In genomic region chr2:26243643-26244478, GRCh38 we compare ENCODE assay signal across 8 cellular contexts. TPM values are rescaled to one million over a fixed set of nuclear protein-coding genes. Genes with fewer than 3 reads are reported as not detected.
DNase-seq lines count a peak whose midpoint lies in the region; ATAC-seq, FAIRE-seq and TF ChIP-seq lines count a peak whose summit lies in the region.

No MANE protein-coding gene starts in this region.

- H3K27me3 ChIP-seq in astrocyte (ENCODE audit: insufficient read depth, low read length): no peaks in the 10 kb centered on the region
- no peaks in the 10 kb centered on the region for H3K27me3 ChIP-seq in iPS-15b (ENCODE audit: control insufficient read depth, insufficient read depth, low read length)
- no peaks in the 10 kb centered on the region for H3K27me3 ChIP-seq in skeletal muscle tissue (ENCODE audit: control insufficient read depth in 3 of 3, insufficient read depth in 3 of 3, low read length in 3 of 3)

- no peaks in the 10 kb centered on the region for H3K27me3 Mint-ChIP-seq in astrocyte (ENCODE audit: low read depth, unreplicated experiment)

- H3K9me3 Mint-ChIP-seq in astrocyte (ENCODE audit: unreplicated experiment): no peaks in the 10 kb centered on the region

- H3K4me1 ChIP-seq in astrocyte (ENCODE audit: insufficient read depth, low read length) (peaks cover 19% of the 10 kb centered on the region), iPS-15b (ENCODE audit: control insufficient read depth, insufficient read depth, low read length) (no peaks in the 10 kb centered on the region), skeletal muscle tissue (ENCODE audit: control insufficient read depth in 3 of 3, insufficient read depth in 3 of 3, low read length in 3 of 3) (peaks cover 32 to 54% (median 43%) of the 10 kb centered on the region in 3 donors)

- H3K4me1 Mint-ChIP-seq in astrocyte (ENCODE audit: low read depth, unreplicated experiment): peaks cover 28% of the 10 kb centered on the region

- H3K9me3 ChIP-seq in astrocyte (ENCODE audit: insufficient read depth, low read depth, low read length) (no peaks in the 10 kb centered on the region), iPS-15b (ENCODE audit: control insufficient read depth, insufficient read depth, low read length) (no peaks in the 10 kb centered on the region), skeletal muscle tissue (ENCODE audit: control insufficient read depth in 3 of 3, low read length in 3 of 3) (no peaks in the 10 kb centered on the region)

- H3K9ac ChIP-seq in astrocyte (ENCODE audit: low read length) (peak overlapping the region; percentile 95), iPS-15b (ENCODE audit: low read depth, low read length) (peak overlapping the region; percentile 77), skeletal muscle tissue (ENCODE audit: low read depth in 1 of 3, low read length in 3 of 3) (peak overlapping the region; percentile 94 to 96 (median 96))

- no peaks in the 10 kb centered on the region for H3K36me3 Mint-ChIP-seq in astrocyte (ENCODE audit: low read depth, unreplicated experiment)

- peak overlapping the region; percentile 93 for H3K4me2 ChIP-seq in astrocyte (ENCODE audit: low read length)

- FAIRE-seq in astrocyte (lab: Jason Lieb, UNC): no peak

- peak overlapping the region; percentile 96 for H3K4me3 Mint-ChIP-seq in astrocyte (ENCODE audit: unreplicated experiment)

- no peak for TF ChIP-seq CTCF in astrocyte (IDR thresholded peaks at IDR 0.05; ENCODE audit: insufficient read depth, low read depth, low read length)

- H3K27ac Mint-ChIP-seq in astrocyte (ENCODE audit: unreplicated experiment): peak overlapping the region; percentile 85

- ATAC-seq in GM18499 (IDR thresholded peaks at IDR 0.05; ENCODE audit: insufficient read depth, unreplicated experiment): peak; percentile 3
- ATAC-seq in HG02943 (IDR thresholded peaks at IDR 0.05; ENCODE audit: low read depth, unreplicated experiment): peak; percentile 33

- H2AFZ ChIP-seq in astrocyte (ENCODE audit: low read depth, low read length): peak overlapping the region; percentile 91

- H3K27ac ChIP-seq in astrocyte (ENCODE audit: low read depth, low read length): peak overlapping the region; percentile 98
- H3K27ac ChIP-seq in skeletal muscle tissue (ENCODE audit: low read depth, low read length): peak overlapping the region; percentile 98

- DNase-seq in AG20443 (ENCODE audit: low spot score) (peak; percentile 7), NCI-H345 treated with DMSO at 0.1 percent for 48 hours (lab: John Stamatoyannopoulos, UW; ENCODE audit: unreplicated experiment) (peak; percentile 53), astrocyte (ENCODE audit: low read depth) (peak; percentile 23), NCI-H1930 (lab: John Stamatoyannopoulos, UW) (no peak)

- peak overlapping the region; percentile 89 for H3K4me3 ChIP-seq in astrocyte (ENCODE audit: insufficient read depth, low read depth, low read length)
- H3K4me3 ChIP-seq in iPS-15b (ENCODE audit: low read depth, low read length): peak overlapping the region; percentile 97
- peak overlapping the region; percentile 97 to 98 (median 98) for H3K4me3 ChIP-seq in skeletal muscle tissue (ENCODE audit: low read length in 3 of 3)

- H4K20me1 ChIP-seq in astrocyte (ENCODE audit: insufficient read depth, low read length): peaks cover 51% of the 10 kb centered on the region

- H3K79me2 ChIP-seq in astrocyte (ENCODE audit: insufficient read depth, low read length): peaks cover 97% of the 10 kb centered on the region

- H3K36me3 ChIP-seq in astrocyte (ENCODE audit: insufficient read depth, low read length) (no peaks in the 10 kb centered on the region), iPS-15b (ENCODE audit: control insufficient read depth, insufficient read depth, low read length) (no peaks in the 10 kb centered on the region), skeletal muscle tissue (ENCODE audit: control insufficient read depth in 3 of 3, insufficient read depth in 3 of 3, low read length in 3 of 3) (peaks cover 0 to 3% (median 0%) of the 10 kb centered on the region in 3 donors)

RNA-seq across cellular contexts. Expression of gene HADHA, which starts 0.6 kb away (rescaled TPM):
- total RNA-seq in astrocyte (132 and 139 TPM in 2 replicates), skeletal muscle tissue (174 TPM)

RNA-seq across cellular contexts. Expression of gene HADHB, which starts 0.9 kb away (rescaled TPM):
- 109 and 116 TPM in 2 replicates for total RNA-seq in astrocyte
- 118 TPM for total RNA-seq in skeletal muscle tissue

Comparison
In these comparisons a context has a peak if more than half of its experiments do, and no peak if none do; other contexts are left out.
1. DNase-seq: peak in AG20443 (single experiment), NCI-H345 treated with DMSO at 0.1 percent for 48 hours (single experiment) and astrocyte (single experiment); none in NCI-H1930 (0 of 2).
2. Peak in every context shown above with its lines, with median percentiles within 50 percentile points of each other: H3K4me3 ChIP-seq and H3K9ac ChIP-seq.